8 cellular contexts compared by ENCODE assay signal in the genomic region with DNA sequence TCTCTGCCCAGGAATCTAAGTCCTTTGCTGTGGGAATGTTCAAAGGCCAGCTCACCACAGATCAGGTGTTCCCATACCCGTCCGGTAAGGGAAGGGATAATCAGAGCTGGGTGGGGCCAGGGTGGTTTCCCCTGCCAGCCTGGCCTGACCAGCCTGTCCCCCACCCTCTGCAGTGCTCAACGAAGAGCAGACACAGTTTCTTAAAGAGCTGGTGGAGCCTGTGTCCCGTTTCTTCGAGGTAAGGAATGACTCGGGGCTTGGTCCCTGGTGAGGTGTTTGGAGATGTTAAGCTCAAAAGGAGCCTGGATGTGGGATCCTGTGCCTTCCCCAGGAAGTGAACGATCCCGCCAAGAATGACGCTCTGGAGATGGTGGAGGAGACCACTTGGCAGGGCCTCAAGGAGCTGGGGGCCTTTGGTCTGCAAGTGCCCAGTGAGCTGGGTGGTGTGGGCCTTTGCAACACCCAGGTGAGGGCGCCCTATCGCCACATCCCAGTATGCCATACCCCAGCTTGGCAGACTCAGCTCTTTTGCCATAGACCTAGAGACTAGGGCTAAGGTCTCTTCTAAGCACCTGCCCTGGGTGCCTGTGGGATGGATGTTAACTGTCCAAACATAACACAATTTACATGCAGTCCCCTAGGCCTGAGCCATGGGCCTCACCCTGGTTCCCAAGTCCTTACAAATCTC. TPM values are rescaled to one million over a fixed set of nuclear protein-coding genes. Genes with fewer than 3 reads are reported as not detected.
DNase-seq lines count a peak whose midpoint lies in the region; ATAC-seq, FAIRE-seq and TF ChIP-seq lines count a peak whose summit lies in the region.

No MANE protein-coding gene starts in this region.

- H3K9me3 ChIP-seq in AG04450 (ENCODE audit: control insufficient read depth, insufficient read depth, low read length) (no peaks in the 10 kb centered on the region; the same call in 1 of the 2 replicates), OCI-LY3 (ENCODE audit: insufficient read depth, low read length) (no peaks in the 10 kb centered on the region), gastroesophageal sphincter (no peaks in the 10 kb centered on the region), pancreas (no peaks in the 10 kb centered on the region)

- H3K4me1 ChIP-seq in OCI-LY3 (ENCODE audit: low read length) (peaks cover 34% of the 10 kb centered on the region), gastroesophageal sphincter (peaks cover 2 to 65% (median 28%) of the 10 kb centered on the region in 3 donors), pancreas (peaks cover 12 to 25% (median 14%) of the 10 kb centered on the region in 3 donors)

- no peak overlapping the region for H2AFZ ChIP-seq in OCI-LY3 (ENCODE audit: low read depth, low read length)

- H3K4me2 ChIP-seq in OCI-LY3 (ENCODE audit: low read length): peak overlapping the region; percentile 98

- 7% methylated on average over 3 of the region's 11 CpGs; no CpG with 5 or more reads in 1 of the 2 donors for WGBS in gastroesophageal sphincter (ENCODE audit: low coverage in 1 of 2), 2 donors
- WGBS in pancreas, 2 donors: 7 to 10% methylated on average over 11 of the region's 11 CpGs

- H3K36me3 ChIP-seq in OCI-LY3 (replicated peaks; ENCODE audit: low read depth, low read length): peaks cover 7% of the 10 kb centered on the region
- peaks cover 0 to 48% of the 10 kb centered on the region in 2 donors for H3K36me3 ChIP-seq in gastroesophageal sphincter
- H3K36me3 ChIP-seq in pancreas: peaks cover 11 to 43% (median 16%) of the 10 kb centered on the region in 3 donors

- TF ChIP-seq CTCF in AG04450 (IDR thresholded peaks at IDR 0.05; ENCODE audit: low read depth, low read length) (peak; percentile 35), OCI-LY3 (IDR thresholded peaks at IDR 0.05; ENCODE audit: low read depth, low read length) (peak; percentile 54), gastroesophageal sphincter (IDR thresholded peaks at IDR 0.05) (peak in 3 of 4 experiments; percentile 15 to 54 (median 33)), pancreas (IDR thresholded peaks at IDR 0.05) (no peak)

- no peak for ATAC-seq in gastroesophageal sphincter
- ATAC-seq in pancreas: peak; percentile 20 to 55 (median 43)
- no peak for ATAC-seq in HG03442 (IDR thresholded peaks at IDR 0.05; ENCODE audit: unreplicated experiment)

- H3K4me3 ChIP-seq in AG04450 (ENCODE audit: low read depth, low read length): peak overlapping the region; percentile 86
- H3K4me3 ChIP-seq in OCI-LY3 (ENCODE audit: low read length): peak overlapping the region; percentile 97
- peak overlapping the region; percentile 62 to 81 for H3K4me3 ChIP-seq in gastroesophageal sphincter
- H3K4me3 ChIP-seq in pancreas: peak overlapping the region; percentile 45 to 100 (median 94)

- peak overlapping the region; percentile 91 for H3K9ac ChIP-seq in OCI-LY3 (ENCODE audit: low read length)

- H3K79me2 ChIP-seq in OCI-LY3 (ENCODE audit: low read length): 0 out of 2 replicates have a peak, but pooled peaks cover 4% of the 10 kb centered on the region

- POLR2A ChIA-PET in AG04450 (lab: Yijun Ruan, JAX): interaction anchor here (1.8 to 4.2 kb wide), 6 partner anchors 13 to 175 kb away, joined by 8 to 42 read pairs (median 10); partner anchors contain the start of genes CTDNEP1, DVL2, ELP5 and GABARAP

- no peak for TF ChIP-seq POLR2A in gastroesophageal sphincter (IDR thresholded peaks at IDR 0.05)

- H3K27ac ChIP-seq in AG04450 (ENCODE audit: low read depth, low read length): peak overlapping the region; percentile 87
- H3K27ac ChIP-seq in OCI-LY3 (ENCODE audit: low read length): peak overlapping the region; percentile 56
- H3K27ac ChIP-seq in gastroesophageal sphincter: peak overlapping the region; percentile 86 to 98 (median 92)
- H3K27ac ChIP-seq in pancreas: peak overlapping the region; percentile 97 to 100 (median 100)

- TF ChIP-seq EP300 in gastroesophageal sphincter (IDR thresholded peaks at IDR 0.05): no peak

- intact Hi-C loops in pancreas (cut with DNase I): no loop called here

- CTCF ChIA-PET in AG04450 (lab: Charles Lee): interaction anchor here (0.8 to 2.1 kb wide), 6 partner anchors 11 to 175 kb away, joined by 3 to 10 read pairs (median 4); no protein-coding TSS in a partner anchor

- H3K27me3 ChIP-seq in AG04450 (ENCODE audit: control insufficient read depth, insufficient read depth, low read length) (no peaks in the 10 kb centered on the region), OCI-LY3 (ENCODE audit: low read depth, low read length) (no peaks in the 10 kb centered on the region), gastroesophageal sphincter (no peaks in the 10 kb centered on the region), pancreas (no peaks in the 10 kb centered on the region)

- FAIRE-seq in GM18507 (lab: Jason Lieb, UNC) (peak; percentile 51), pancreas (lab: Jason Lieb, UNC) (no peak)

- H4K20me1 ChIP-seq in OCI-LY3 (ENCODE audit: insufficient read depth, low read length): no peaks in the 10 kb centered on the region

- DNase-seq in AG04450 (ENCODE audit: low read depth, low spot score) (no peak), GM18507 (ENCODE audit: extremely low spot score, insufficient read length, low read depth) (no peak), pancreas (peak in 5 of 6 donors; percentile 67 to 87 (median 74)), pons (ENCODE audit: low spot score) (no peak)
- peak; percentile 38 for DNase-seq in activated T-helper 9 cell treated with anti-CD3 and anti-CD28 coated beads, Interleukin-2, amount 50 U/mL, for 16 hours (ENCODE audit: low read depth)

RNA-seq across cellular contexts. Expression of gene ACADVL, which starts 1.0 kb away (rescaled TPM):
- 217 and 262 TPM in 2 replicates for polyA plus RNA-seq in AG04450 (2011; rRNA removed)
- polyA minus RNA-seq in AG04450 (2011; rRNA and poly(A)+ RNA removed): 169 and 241 TPM in 2 replicates
- total RNA-seq in gastroesophageal sphincter: 100 to 1,000 TPM; 331 to 508 (median 475) TPM
- 100 to 1,000 TPM; 447 to 715 (median 568) TPM for total RNA-seq in pancreas
- 1,000 to 10,000 TPM; 2,446 to 3,251 TPM for polyA plus RNA-seq in pancreas

RNA-seq across cellular contexts. Expression of gene DLG4, which starts 1.1 kb away (rescaled TPM):
- 10.2 and 11.6 TPM in 2 replicates for polyA plus RNA-seq in AG04450 (2011; rRNA removed)
- 15.2 and 19.5 TPM in 2 replicates for polyA minus RNA-seq in AG04450 (2011; rRNA and poly(A)+ RNA removed)
- total RNA-seq in gastroesophageal sphincter: 10 to 100 TPM; 14.1 to 21.7 (median 16.5) TPM
- total RNA-seq in pancreas: 10 to 100 TPM in 1 of 6 donors, 1 to 10 TPM in 5; 2.8 to 11.3 (median 5.0) TPM
- 10 to 100 TPM; 16.1 to 19.8 TPM for polyA plus RNA-seq in pancreas

RNA-seq across cellular contexts. Expression of gene DVL2, which starts 13.6 kb away (rescaled TPM):
- polyA plus RNA-seq in AG04450 (2011; rRNA removed) (5.1 and 8.2 TPM in 2 replicates), pancreas (10 to 100 TPM; 17.6 to 26.4 TPM)
- 23.9 and 29.6 TPM in 2 replicates for polyA minus RNA-seq in AG04450 (2011; rRNA and poly(A)+ RNA removed)
- total RNA-seq in gastroesophageal sphincter (10 to 100 TPM; 33.0 to 53.9 (median 45.0) TPM), pancreas (10 to 100 TPM in 5 of 6 donors, 1 to 10 TPM in 1; 9.6 to 26.9 (median 13.7) TPM)

RNA-seq across cellular contexts. Expression of gene PHF23, which starts 18.5 kb away (rescaled TPM):
- 56.3 and 58.7 TPM in 2 replicates for polyA plus RNA-seq in AG04450 (2011; rRNA removed)
- polyA minus RNA-seq in AG04450 (2011; rRNA and poly(A)+ RNA removed): 58.1 and 72.8 TPM in 2 replicates
- 10 to 100 TPM; 29.4 to 38.2 (median 31.0) TPM for total RNA-seq in gastroesophageal sphincter
- 10 to 100 TPM in 4 of 6 donors, 1 to 10 TPM in 2; 7.0 to 19.8 (median 11.4) TPM for total RNA-seq in pancreas
- 10 to 100 TPM; 11.4 to 23.3 TPM for polyA plus RNA-seq in pancreas

RNA-seq across cellular contexts. Expression of gene GABARAP, which starts 21.5 kb away (rescaled TPM):
- 929 and 984 TPM in 2 replicates for polyA plus RNA-seq in AG04450 (2011; rRNA removed)
- polyA minus RNA-seq in AG04450 (2011; rRNA and poly(A)+ RNA removed): 405 and 431 TPM in 2 replicates
- 100 to 1,000 TPM; 289 to 437 (median 386) TPM for total RNA-seq in gastroesophageal sphincter
- 100 to 1,000 TPM; 231 to 346 (median 294) TPM for total RNA-seq in pancreas
- polyA plus RNA-seq in pancreas: 100 to 1,000 TPM; 520 to 639 TPM

Comparison
In these comparisons a context has a peak if more than half of its experiments do, and no peak if none do; other contexts are left out.
1. DNase-seq: peak in activated T-helper 9 cell treated with anti-CD3 and anti-CD28 coated beads, Interleukin-2, amount 50 U/mL, for 16 hours (single experiment) and pancreas (5 of 6); none in AG04450 (single experiment), GM18507 (single experiment) and pons (single experiment).
2. CTCF ChIP-seq: peak in AG04450 (single experiment), OCI-LY3 (single experiment) and gastroesophageal sphincter (3 of 4); none in pancreas (0 of 4).
3. ATAC-seq: peak in pancreas (4 of 4); none in gastroesophageal sphincter (single experiment) and HG03442 (single experiment).
4. Peak in every context shown above with its lines, with median percentiles within 50 percentile points of each other: H3K27ac ChIP-seq and H3K4me3 ChIP-seq.